Comparison of ENCODE assay signal across 26 cellular contexts in the genomic region with DNA sequence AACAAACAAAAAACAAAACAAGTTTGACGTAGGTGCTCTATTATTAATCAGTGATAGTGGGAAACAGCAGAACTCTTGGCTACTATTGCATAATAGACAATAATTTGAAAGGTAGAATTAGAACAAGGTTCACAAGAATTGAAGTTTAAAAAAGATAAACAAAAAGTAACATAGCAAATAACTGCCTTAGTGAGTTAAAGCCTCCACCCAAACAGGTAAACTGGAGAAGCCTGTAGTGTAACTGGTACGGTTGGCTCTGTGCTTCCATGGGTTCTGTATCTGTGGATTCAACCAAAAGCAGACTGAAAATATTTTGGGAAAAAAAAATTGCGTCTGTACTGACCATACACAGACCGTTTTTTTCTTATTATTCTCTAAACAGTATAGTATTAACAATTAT. TPM values are rescaled to one million over a fixed set of nuclear protein-coding genes. Genes with fewer than 3 reads are reported as not detected.
DNase-seq lines count a peak whose midpoint lies in the region; ATAC-seq, FAIRE-seq and TF ChIP-seq lines count a peak whose summit lies in the region.
"Had no signal": no experiment of that assay in that cellular context is flagged by ENCODE, and none has a peak within 500 bp of the region (broad histone marks: within the 10 kb centered on the region; RNA-seq: fewer than 3 reads in every experiment).

No MANE protein-coding gene starts in this region.

- H3K4me2 ChIP-seq in GM12878 (ENCODE audit: control insufficient read depth, insufficient read depth), result no peak overlapping the region
- H3K4me2 ChIP-seq in HepG2 (ENCODE audit: low read depth, low read length), result no peak overlapping the region
- H3K4me2 ChIP-seq: BLaER1 had no signal

- ATAC-seq in GM12878 (no peak), HepG2 (no peak), GM19035 (IDR thresholded peaks at IDR 0.05; ENCODE audit: unreplicated experiment) (no peak)

- H3K79me2 ChIP-seq in GM12878 (ENCODE audit: control insufficient read depth, insufficient read depth, low read length), result peaks cover 1% of the 10 kb centered on the region; the same call in 1 of the 2 replicates
- no peaks in the 10 kb centered on the region for H3K79me2 ChIP-seq in HepG2 (ENCODE audit: insufficient read depth, low read length)

- peaks cover 10% of the 10 kb centered on the region for H3K4me1 ChIP-seq in GM12878 (ENCODE audit: control insufficient read depth, insufficient read depth, low read length)
- no peaks in the 10 kb centered on the region for H3K4me1 ChIP-seq in HepG2 (ENCODE audit: insufficient read depth, low read length)
- H3K4me1 ChIP-seq: BE2C had no signal

- TF ChIP-seq RAD21 in GM12878 (IDR thresholded peaks at IDR 0.05; ENCODE audit: insufficient read depth, low read depth, low read length), result no peak
- no peak for TF ChIP-seq RAD21 in HepG2 (CRISPR knock-in tag; IDR thresholded peaks at IDR 0.05)

- SMC1A ChIA-PET in GM12878 (lab: Charles Lee; ENCODE audit: uncharacterized antibody, unreplicated experiment), result no interaction called here

- intact Hi-C loops in GM12878 (cut with micrococcal nuclease; ENCODE audit: unreplicated experiment) (no loop called here), HepG2 (cut with micrococcal nuclease; ENCODE audit: unreplicated experiment) (no loop called here)

- TF ChIP-seq POLR2A in GM12878 (IDR thresholded peaks at IDR 0.05; ENCODE audit: low read depth, low read length) (no peak), HepG2 (IDR thresholded peaks at IDR 0.05; ENCODE audit: insufficient read depth in 1 of 2, low read depth in 2 of 2, low read length in 2 of 2) (no peak)

- BruUV-seq in GM12878 (replicated peaks; lab: Mats Ljungman, UMichigan) (TSS peak; percentile 27), HepG2 (replicated peaks; lab: Mats Ljungman, UMichigan) (no TSS peak)

- CTCF ChIA-PET in GM12878 (lab: Yijun Ruan, JAX) (no interaction called here), HepG2 (lab: Yijun Ruan, JAX; ENCODE audit: low intra/inter-chr PET ratio, low total read pairs) (no interaction called here)

- 94% methylated on average over 4 of the region's 4 CpGs for WGBS in GM12878 (ENCODE audit: insufficient coverage, insufficient replicate concordance, low lambda C conversion rate, missing lambda C conversion rate)
- WGBS in HepG2 (ENCODE audit: low lambda C conversion rate), result 95% methylated on average over 4 of the region's 4 CpGs

- H4K20me1 ChIP-seq in GM12878 (ENCODE audit: control insufficient read depth, insufficient read depth), result no peaks in the 10 kb centered on the region
- no peaks in the 10 kb centered on the region for H4K20me1 ChIP-seq in HepG2 (ENCODE audit: insufficient read depth, low read length)

- RAD21 ChIA-PET in GM12878 (lab: Charles Lee; ENCODE audit: unreplicated experiment), result no interaction called here

- in situ Hi-C loops in GM12878 (cut with MboI), result no loop called here
- in situ Hi-C loops in HepG2 (cut with HindIII; ENCODE audit: extremely low pct_ligation_motif_present, low pct_unique_long_range_greater_than_20kb), result no loop called here

- no peaks in the 10 kb centered on the region for H3K27me3 ChIP-seq in GM12878 (replicated peaks in 1 of 2; ENCODE audit: control insufficient read depth in 2 of 2, insufficient read depth in 2 of 2, low read length in 1 of 2)
- no peaks in the 10 kb centered on the region for H3K27me3 ChIP-seq in HepG2 (ENCODE audit: control insufficient read depth in 1 of 2, insufficient read depth in 2 of 2, low read length in 2 of 2)
- H3K27me3 ChIP-seq: BE2C, BLaER1 had no signal

- no peak overlapping the region for H3K9ac ChIP-seq in GM12878 (ENCODE audit: control insufficient read depth, insufficient read depth, low read length)
- no peak overlapping the region for H3K9ac ChIP-seq in HepG2 (ENCODE audit: insufficient read depth, low read depth, low read length)
- H3K9ac ChIP-seq: BLaER1 had no signal

- H3K36me3 ChIP-seq in GM12878 (ENCODE audit: control insufficient read depth in 2 of 2, insufficient read depth in 2 of 2, low read length in 1 of 2) (peaks cover 5 to 15% of the 10 kb centered on the region in 2 experiments), HepG2 (replicated peaks in 1 of 2; ENCODE audit: control insufficient read depth in 1 of 2, insufficient read depth in 2 of 2, low read length in 2 of 2) (peaks cover 26 to 85% of the 10 kb centered on the region in 2 experiments)

- H3K4me3 ChIP-seq in LNCaP clone FGC (ENCODE audit: low read depth, low read length), result no peak overlapping the region
- no peak overlapping the region for H3K4me3 ChIP-seq in GM12878
- no peak overlapping the region for H3K4me3 ChIP-seq in HepG2 (replicated peaks in 1 of 3; ENCODE audit: insufficient read depth in 1 of 3, low read depth in 2 of 3, low read length in 3 of 3)
- H3K4me3 ChIP-seq: BLaER1 had no signal

- TF ChIP-seq CTCF in LNCaP clone FGC (IDR thresholded peaks at IDR 0.05; ENCODE audit: control insufficient read depth, extremely low read depth, insufficient read depth), result no peak
- TF ChIP-seq CTCF in GM12878 (IDR thresholded peaks at IDR 0.05 in 2 of 3, conservative IDR thresholded peaks at IDR 0.05 in 1 of 3; ENCODE audit: control insufficient read depth in 2 of 3, extremely low read depth in 1 of 3, insufficient read depth in 1 of 3, low read depth in 3 of 3, low read length in 3 of 3), result no peak
- no peak for TF ChIP-seq CTCF in HepG2 (CRISPR knock-in tag; IDR thresholded peaks at IDR 0.05)

- TF ChIP-seq EP300 in GM12878 (IDR thresholded peaks at IDR 0.05; ENCODE audit: borderline replicate concordance in 1 of 2, control insufficient read depth in 1 of 2, low read depth in 2 of 2, low read length in 2 of 2) (no peak), HepG2 (IDR thresholded peaks at IDR 0.05; ENCODE audit: low read depth in 2 of 2, low read length in 2 of 2) (no peak), HepG2 (CRISPR knock-in tag; IDR thresholded peaks at IDR 0.05; ENCODE audit: borderline replicate concordance) (no peak)

- H2AFZ ChIP-seq in GM12878 (ENCODE audit: control insufficient read depth, low read depth, low read length) (no peak overlapping the region), HepG2 (ENCODE audit: low read length) (no peak overlapping the region)

- no peaks in the 10 kb centered on the region for H3K9me3 ChIP-seq in GM12878 (replicated peaks; ENCODE audit: control insufficient read depth, insufficient read depth, low read length)
- no peaks in the 10 kb centered on the region for H3K9me3 ChIP-seq in HepG2 (ENCODE audit: low read length)
- H3K9me3 ChIP-seq: BE2C, BLaER1 had no signal

- FAIRE-seq in GM12878 (lab: Jason Lieb, UNC) (no peak), HepG2 (lab: Jason Lieb, UNC) (no peak)
- FAIRE-seq: A204.1, GM12892, GM18507 had no signal

- no peak overlapping the region for H3K27ac ChIP-seq in GM12878 (ENCODE audit: control insufficient read depth, insufficient read depth)
- no peak overlapping the region for H3K27ac ChIP-seq in HepG2 (ENCODE audit: extremely low read length, insufficient read depth, low read length)
- H3K27ac ChIP-seq: BLaER1 had no signal

- DNase-seq in LNCaP clone FGC (ENCODE audit: low read depth) (peak; percentile 37), GM12878 (ENCODE audit: low read depth, low spot score) (no peak), HepG2 (ENCODE audit: low spot score) (no peak), NK-92 (lab: John Stamatoyannopoulos, UW; ENCODE audit: unreplicated experiment) (no peak), GF-D8 (lab: John Stamatoyannopoulos, UW) (no peak)
- no peak for DNase-seq in activated CD4-positive, alpha-beta T cell treated with anti-CD3 and anti-CD28 coated beads for 4 hours
- DNase-seq: 8988T; ACHN; BE2C; C1 segment of cervical spinal cord; CD4-positive, alpha-beta memory T cell; CD4-positive, CD25-positive, alpha-beta regulatory T cell; CD8-positive, alpha-beta memory T cell; COR-L47; DMS 273 treated with DMSO at 0.1 percent for 48 hours; DMS153; DMS53; DMS79; DND-41; EL; GDM1 had no signal

- POLR2A ChIA-PET in GM12878 (lab: Charles Lee) (no interaction called here), HepG2 (lab: Yijun Ruan, JAX) (no interaction called here)

RNA-seq across cellular contexts. Expression of gene MBTD1, which starts 38.5 kb away (rescaled TPM):
- total RNA-seq in GM12878 (2013; cell fraction: nucleolus; rRNA removed), result 119 and 142 TPM in 2 replicates
- total RNA-seq in GM12878 (2014; rRNA removed) (10.8 and 11.7 TPM in 2 replicates), GM12878 (2014; rRNA removed; fragmentation: Illumina TruSeq; extraction: Trizol) (10.0 and 12.6 TPM in 2 replicates), GM12878 (2021) (9.8 and 10.5 TPM in 2 replicates), HepG2 (2016; rRNA removed; fragmentation: Illumina TruSeq; extraction: Trizol) (20.9 and 21.7 TPM in 2 replicates)
- polyA plus RNA-seq in GM12878 (2011; ENCODE audit: low read depth), result 4.1 TPM
- polyA plus RNA-seq in GM12878 (2011; rRNA removed) (16.7 and 26.3 TPM in 2 replicates), GM12878 (2014; fragmentation: Illumina TruSeq; extraction: Trizol) (10.5 and 15.5 TPM in 2 replicates), GM12878 (2014; fragmentation: Nextera tagmentation; extraction: Ambion mirVana) (1 to 10 TPM; 1.3 to 2.0 TPM), GM12878 (2014; rRNA removed) (7.5 and 9.0 TPM in 2 replicates), GM12878 (2016; fragmentation: Nextera tagmentation; extraction: Ambion mirVana) (1 to 10 TPM; 2.8 to 3.5 TPM), HepG2 (2011; rRNA removed) (17.4 and 20.9 TPM in 2 replicates)
- 4.5 and 5.5 TPM in 2 replicates for polyA plus RNA-seq in GM12878 (2011; cell fraction: cytosol; rRNA removed)
- 16.0 and 19.2 TPM in 2 replicates for polyA plus RNA-seq in GM12878 (2011; cell fraction: nucleus; rRNA removed)
- polyA plus RNA-seq in GM12878 (2012), result 7.8 and 9.9 TPM in 2 replicates
- 18.6 and 21.7 TPM in 2 replicates for polyA minus RNA-seq in GM12878 (2011; rRNA and poly(A)+ RNA removed)
- polyA minus RNA-seq in GM12878 (2011; cell fraction: cytosol; rRNA and poly(A)+ RNA removed), result 4.3 and 7.3 TPM in 2 replicates
- polyA minus RNA-seq in GM12878 (2011; cell fraction: nucleus; rRNA and poly(A)+ RNA removed), result 30.9 and 32.7 TPM in 2 replicates
- 12.7 and 15.2 TPM in 2 replicates for total RNA-seq in HepG2 (2016; cell fraction: cytosol; rRNA removed; fragmentation: Illumina TruSeq; extraction: Trizol; ENCODE audit: low read depth)
- 20.5 and 21.6 TPM in 2 replicates for total RNA-seq in HepG2 (2016; cell fraction: insoluble cytoplasmic fraction; rRNA removed; fragmentation: Illumina TruSeq; extraction: Trizol)
- total RNA-seq in HepG2 (2016; cell fraction: membrane; rRNA removed; fragmentation: Illumina TruSeq; extraction: Trizol), result 11.8 and 12.7 TPM in 2 replicates
- total RNA-seq in HepG2 (2016; cell fraction: nucleus; rRNA removed; fragmentation: Illumina TruSeq; extraction: Trizol), result 39.9 and 43.9 TPM in 2 replicates
- 6.1 and 11.1 TPM in 2 replicates for polyA plus RNA-seq in HepG2 (2011; cell fraction: cytosol; rRNA removed)
- 15.4 and 20.9 TPM in 2 replicates for polyA plus RNA-seq in HepG2 (2011; cell fraction: nucleus; rRNA removed)
- polyA plus RNA-seq in HepG2 (2012), result 19.7 and 28.2 TPM in 2 replicates
- 0.93 TPM in 2 replicates for polyA plus RNA-seq in HepG2 (2016; cell fraction: cytosol; fragmentation: Illumina TruSeq; extraction: Trizol; ENCODE audit: low read depth)
- 19.2 and 20.3 TPM in 2 replicates for polyA plus RNA-seq in HepG2 (2016; cell fraction: insoluble cytoplasmic fraction; fragmentation: Illumina TruSeq; extraction: Trizol; ENCODE audit: low read depth)
- 4.2 and 4.3 TPM in 2 replicates for polyA plus RNA-seq in HepG2 (2016; cell fraction: membrane; fragmentation: Illumina TruSeq; extraction: Trizol; ENCODE audit: low read depth)
- 33.0 and 35.5 TPM in 2 replicates for polyA plus RNA-seq in HepG2 (2016; cell fraction: nucleus; fragmentation: Illumina TruSeq; extraction: Trizol; ENCODE audit: insufficient read depth, low read depth)
- polyA minus RNA-seq in HepG2 (2011; rRNA and poly(A)+ RNA removed; ENCODE audit: low replicate concordance), result 6.1 and 11.3 TPM in 2 replicates
- polyA minus RNA-seq in HepG2 (2011; cell fraction: cytosol; rRNA and poly(A)+ RNA removed), result 16.7 and 17.5 TPM in 2 replicates
- 106 and 110 TPM in 2 replicates for polyA minus RNA-seq in HepG2 (2011; cell fraction: nucleus; rRNA and poly(A)+ RNA removed)

RNA-seq across cellular contexts. Expression of gene UTP18, which starts 39.0 kb away (rescaled TPM):
- 50.0 and 50.5 TPM in 2 replicates for total RNA-seq in GM12878 (2013; cell fraction: nucleolus; rRNA removed)
- 58.4 and 72.8 TPM in 2 replicates for total RNA-seq in GM12878 (2014; rRNA removed)
- total RNA-seq in GM12878 (2014; rRNA removed; fragmentation: Illumina TruSeq; extraction: Trizol), result 63.0 and 65.7 TPM in 2 replicates
- total RNA-seq in GM12878 (2021), result 54.9 and 62.4 TPM in 2 replicates
- polyA plus RNA-seq in GM12878 (2011; ENCODE audit: low read depth), result 24.8 TPM
- polyA plus RNA-seq in GM12878 (2011; rRNA removed), result 63.9 and 95.8 TPM in 2 replicates
- 19.0 and 19.5 TPM in 2 replicates for polyA plus RNA-seq in GM12878 (2011; cell fraction: cytosol; rRNA removed)
- 23.6 and 34.1 TPM in 2 replicates for polyA plus RNA-seq in GM12878 (2011; cell fraction: nucleus; rRNA removed)
- polyA plus RNA-seq in GM12878 (2012), result 31.7 and 41.2 TPM in 2 replicates
- polyA plus RNA-seq in GM12878 (2014; fragmentation: Illumina TruSeq; extraction: Trizol), result 51.7 and 56.9 TPM in 2 replicates
- polyA plus RNA-seq in GM12878 (2014; fragmentation: Nextera tagmentation; extraction: Ambion mirVana), result 10 to 100 TPM; 31.0 to 59.2 TPM
- polyA plus RNA-seq in GM12878 (2014; rRNA removed), result 42.4 and 45.4 TPM in 2 replicates
- 100 to 1,000 TPM; 102 to 111 TPM for polyA plus RNA-seq in GM12878 (2016; fragmentation: Nextera tagmentation; extraction: Ambion mirVana)
- polyA minus RNA-seq in GM12878 (2011; rRNA and poly(A)+ RNA removed), result 14.3 and 16.8 TPM in 2 replicates
- 9.0 and 11.0 TPM in 2 replicates for polyA minus RNA-seq in GM12878 (2011; cell fraction: cytosol; rRNA and poly(A)+ RNA removed)
- polyA minus RNA-seq in GM12878 (2011; cell fraction: nucleus; rRNA and poly(A)+ RNA removed), result 7.9 and 11.1 TPM in 2 replicates
- 104 and 151 TPM in 2 replicates for total RNA-seq in HepG2 (2016; rRNA removed; fragmentation: Illumina TruSeq; extraction: Trizol)
- total RNA-seq in HepG2 (2016; cell fraction: cytosol; rRNA removed; fragmentation: Illumina TruSeq; extraction: Trizol; ENCODE audit: low read depth), result 24.5 and 30.0 TPM in 2 replicates
- total RNA-seq in HepG2 (2016; cell fraction: insoluble cytoplasmic fraction; rRNA removed; fragmentation: Illumina TruSeq; extraction: Trizol), result 112 and 154 TPM in 2 replicates
- total RNA-seq in HepG2 (2016; cell fraction: membrane; rRNA removed; fragmentation: Illumina TruSeq; extraction: Trizol), result 40.8 and 48.5 TPM in 2 replicates
- total RNA-seq in HepG2 (2016; cell fraction: nucleus; rRNA removed; fragmentation: Illumina TruSeq; extraction: Trizol), result 64.6 and 66.3 TPM in 2 replicates
- 23.8 and 35.2 TPM in 2 replicates for polyA plus RNA-seq in HepG2 (2011; rRNA removed)
- 14.8 and 20.4 TPM in 2 replicates for polyA plus RNA-seq in HepG2 (2011; cell fraction: cytosol; rRNA removed)
- polyA plus RNA-seq in HepG2 (2011; cell fraction: nucleus; rRNA removed), result 11.4 and 15.8 TPM in 2 replicates
- polyA plus RNA-seq in HepG2 (2012), result 48.6 and 55.3 TPM in 2 replicates
- polyA plus RNA-seq in HepG2 (2016; cell fraction: cytosol; fragmentation: Illumina TruSeq; extraction: Trizol; ENCODE audit: low read depth), result 18.3 and 21.3 TPM in 2 replicates
- 117 and 122 TPM in 2 replicates for polyA plus RNA-seq in HepG2 (2016; cell fraction: insoluble cytoplasmic fraction; fragmentation: Illumina TruSeq; extraction: Trizol; ENCODE audit: low read depth)
- 29.2 and 34.9 TPM in 2 replicates for polyA plus RNA-seq in HepG2 (2016; cell fraction: membrane; fragmentation: Illumina TruSeq; extraction: Trizol; ENCODE audit: low read depth)
- 63.7 and 65.9 TPM in 2 replicates for polyA plus RNA-seq in HepG2 (2016; cell fraction: nucleus; fragmentation: Illumina TruSeq; extraction: Trizol; ENCODE audit: insufficient read depth, low read depth)
- polyA minus RNA-seq in HepG2 (2011; rRNA and poly(A)+ RNA removed; ENCODE audit: low replicate concordance), result 3.9 and 7.1 TPM in 2 replicates
- 13.8 and 14.9 TPM in 2 replicates for polyA minus RNA-seq in HepG2 (2011; cell fraction: cytosol; rRNA and poly(A)+ RNA removed)
- 33.5 and 38.0 TPM in 2 replicates for polyA minus RNA-seq in HepG2 (2011; cell fraction: nucleus; rRNA and poly(A)+ RNA removed)

RNA-seq across cellular contexts. Expression of gene NME2, which starts 55.1 kb away (rescaled TPM):
- 45.7 and 48.3 TPM in 2 replicates for total RNA-seq in GM12878 (2013; cell fraction: nucleolus; rRNA removed)
- total RNA-seq in GM12878 (2014; rRNA removed) (583 and 663 TPM in 2 replicates), GM12878 (2014; rRNA removed; fragmentation: Illumina TruSeq; extraction: Trizol) (555 and 589 TPM in 2 replicates), GM12878 (2021) (781 and 785 TPM in 2 replicates), HepG2 (2016; rRNA removed; fragmentation: Illumina TruSeq; extraction: Trizol) (1,213 and 1,462 TPM in 2 replicates)
- polyA plus RNA-seq in GM12878 (2011; ENCODE audit: low read depth), result 428 TPM
- polyA plus RNA-seq in GM12878 (2011; rRNA removed) (730 and 787 TPM in 2 replicates), GM12878 (2014; fragmentation: Illumina TruSeq; extraction: Trizol) (467 and 525 TPM in 2 replicates), GM12878 (2014; fragmentation: Nextera tagmentation; extraction: Ambion mirVana) (100 to 1,000 TPM; 497 to 881 TPM), GM12878 (2014; rRNA removed) (986 and 1,114 TPM in 2 replicates), GM12878 (2016; fragmentation: Nextera tagmentation; extraction: Ambion mirVana) (1,000 to 10,000 TPM; 1,003 to 1,030 TPM), HepG2 (2011; rRNA removed) (670 and 790 TPM in 2 replicates)
- polyA plus RNA-seq in GM12878 (2011; cell fraction: cytosol; rRNA removed), result 682 and 865 TPM in 2 replicates
- polyA plus RNA-seq in GM12878 (2011; cell fraction: nucleus; rRNA removed), result 390 and 398 TPM in 2 replicates
- 802 and 867 TPM in 2 replicates for polyA plus RNA-seq in GM12878 (2012)
- polyA minus RNA-seq in GM12878 (2011; rRNA and poly(A)+ RNA removed), result 208 and 213 TPM in 2 replicates
- polyA minus RNA-seq in GM12878 (2011; cell fraction: cytosol; rRNA and poly(A)+ RNA removed), result 101 and 102 TPM in 2 replicates
- 38.4 and 69.5 TPM in 2 replicates for polyA minus RNA-seq in GM12878 (2011; cell fraction: nucleus; rRNA and poly(A)+ RNA removed)
- 3,248 and 3,475 TPM in 2 replicates for total RNA-seq in HepG2 (2016; cell fraction: cytosol; rRNA removed; fragmentation: Illumina TruSeq; extraction: Trizol; ENCODE audit: low read depth)
- total RNA-seq in HepG2 (2016; cell fraction: insoluble cytoplasmic fraction; rRNA removed; fragmentation: Illumina TruSeq; extraction: Trizol), result 1,244 and 1,442 TPM in 2 replicates
- 1,855 and 2,042 TPM in 2 replicates for total RNA-seq in HepG2 (2016; cell fraction: membrane; rRNA removed; fragmentation: Illumina TruSeq; extraction: Trizol)
- 411 and 427 TPM in 2 replicates for total RNA-seq in HepG2 (2016; cell fraction: nucleus; rRNA removed; fragmentation: Illumina TruSeq; extraction: Trizol)
- polyA plus RNA-seq in HepG2 (2011; cell fraction: cytosol; rRNA removed), result 823 and 1,054 TPM in 2 replicates
- polyA plus RNA-seq in HepG2 (2011; cell fraction: nucleus; rRNA removed), result 217 and 230 TPM in 2 replicates
- polyA plus RNA-seq in HepG2 (2012), result 662 and 954 TPM in 2 replicates
- polyA plus RNA-seq in HepG2 (2016; cell fraction: cytosol; fragmentation: Illumina TruSeq; extraction: Trizol; ENCODE audit: low read depth), result 3,109 and 3,480 TPM in 2 replicates
- polyA plus RNA-seq in HepG2 (2016; cell fraction: insoluble cytoplasmic fraction; fragmentation: Illumina TruSeq; extraction: Trizol; ENCODE audit: low read depth), result 1,218 and 1,270 TPM in 2 replicates
- polyA plus RNA-seq in HepG2 (2016; cell fraction: membrane; fragmentation: Illumina TruSeq; extraction: Trizol; ENCODE audit: low read depth), result 1,530 and 1,727 TPM in 2 replicates
- polyA plus RNA-seq in HepG2 (2016; cell fraction: nucleus; fragmentation: Illumina TruSeq; extraction: Trizol; ENCODE audit: insufficient read depth, low read depth), result 589 and 653 TPM in 2 replicates
- 231 and 251 TPM in 2 replicates for polyA minus RNA-seq in HepG2 (2011; rRNA and poly(A)+ RNA removed; ENCODE audit: low replicate concordance)
- polyA minus RNA-seq in HepG2 (2011; cell fraction: cytosol; rRNA and poly(A)+ RNA removed), result 123 and 148 TPM in 2 replicates
- polyA minus RNA-seq in HepG2 (2011; cell fraction: nucleus; rRNA and poly(A)+ RNA removed), result 67.9 and 74.3 TPM in 2 replicates
